In genomic region chr19:36139120-36139472, GRCh38 we compare ENCODE assay signal across 9 cellular contexts. TPM values are rescaled to one million over a fixed set of nuclear protein-coding genes. Genes with fewer than 3 reads are reported as not detected.
DNase-seq lines count a peak whose midpoint lies in the region; ATAC-seq, FAIRE-seq and TF ChIP-seq lines count a peak whose summit lies in the region.
"Had no signal": no experiment of that assay in that cellular context is flagged by ENCODE, and none has a peak within 500 bp of the region (broad histone marks: within the 10 kb centered on the region; RNA-seq: fewer than 3 reads in every experiment).

No MANE protein-coding gene starts in this region.

- H3K36me3 ChIP-seq in right atrium auricular region (peaks cover 19% of the 10 kb centered on the region), bronchial epithelial cell (ENCODE audit: control insufficient read depth, insufficient read depth, low read length) (peaks cover 16% of the 10 kb centered on the region), uterus (no peaks in the 10 kb centered on the region)

- no peak for TF ChIP-seq POLR2A in uterus (IDR thresholded peaks at IDR 0.05)

- TF ChIP-seq CTCF in right atrium auricular region (IDR thresholded peaks at IDR 0.05) (no peak), bronchial epithelial cell (IDR thresholded peaks at IDR 0.05; ENCODE audit: insufficient read depth, low read length, severe bottlenecking) (no peak), uterus (IDR thresholded peaks at IDR 0.05) (no peak)

- ATAC-seq in Right ventricle myocardium superior (ENCODE audit: poor library complexity) (no peak), HG03045 (IDR thresholded peaks at IDR 0.05; ENCODE audit: unreplicated experiment) (no peak)

- peak overlapping the region; percentile 80 to 99 for H3K4me3 ChIP-seq in right atrium auricular region
- H3K4me3 ChIP-seq in bronchial epithelial cell (ENCODE audit: low read depth, low read length): peak overlapping the region; percentile 98
- peak overlapping the region; percentile 96 for H3K4me3 ChIP-seq in mononuclear cell (ENCODE audit: low read length)
- peak overlapping the region; percentile 80 to 92 for H3K4me3 ChIP-seq in uterus

- intact Hi-C loops in Right ventricle myocardium superior (cut with DNase I): no loop called here
- intact Hi-C loops in uterus (cut with DNase I; ENCODE audit: low total_unique reads): no loop called here

- H3K4me1 ChIP-seq in right atrium auricular region (peaks cover 0 to 35% of the 10 kb centered on the region in 2 donors), mononuclear cell (ENCODE audit: insufficient read depth, low read length) (peaks cover 24% of the 10 kb centered on the region), uterus (peaks cover 0 to 10% of the 10 kb centered on the region in 2 donors)

- DNase-seq in right atrium auricular region (ENCODE audit: low spot score): no peak
- no peak for DNase-seq in Right ventricle myocardium superior
- DNase-seq in bronchial epithelial cell (ENCODE audit: low read depth): no peak
- DNase-seq in uterus: no peak
- DNase-seq in GDM1 (lab: John Stamatoyannopoulos, UW): no peak
- no peak for DNase-seq in NCI-H2029 treated with DMSO at 0.1 percent for 48 hours (lab: John Stamatoyannopoulos, UW)

- no peaks in the 10 kb centered on the region for H3K27me3 ChIP-seq in right atrium auricular region
- H3K27me3 ChIP-seq in bronchial epithelial cell (ENCODE audit: control insufficient read depth, insufficient read depth, low read length): no peaks in the 10 kb centered on the region
- H3K27me3 ChIP-seq in mononuclear cell (ENCODE audit: insufficient read depth, low read length): no peaks in the 10 kb centered on the region
- no peaks in the 10 kb centered on the region for H3K27me3 ChIP-seq in uterus

- no peak for FAIRE-seq in bronchial epithelial cell (lab: Jason Lieb, UNC)
- FAIRE-seq: colon had no signal

- H3K27ac ChIP-seq in right atrium auricular region (peak overlapping the region; percentile 97 to 100), uterus (peak overlapping the region; percentile 95 to 97)

- H3K9me3 ChIP-seq in right atrium auricular region: no peaks in the 10 kb centered on the region
- H3K9me3 ChIP-seq in mononuclear cell (ENCODE audit: low read depth, low read length): no peaks in the 10 kb centered on the region
- no peaks in the 10 kb centered on the region for H3K9me3 ChIP-seq in uterus

RNA-seq across cellular contexts. Expression of gene CAPNS1, which starts 0.8 kb away (rescaled TPM):
- 100 to 1,000 TPM; 222 to 238 TPM for total RNA-seq in right atrium auricular region
- total RNA-seq in Right ventricle myocardium superior: 781 TPM
- 240 and 418 TPM in 2 replicates for total RNA-seq in bronchial epithelial cell
- 227 TPM for total RNA-seq in mononuclear cell
- total RNA-seq in uterus: 100 to 1,000 TPM; 134 to 511 (median 179) TPM

RNA-seq across cellular contexts. Expression of gene COX7A1, which starts 13.2 kb away (rescaled TPM):
- 100 to 1,000 TPM; 136 to 347 TPM for total RNA-seq in right atrium auricular region
- total RNA-seq in Right ventricle myocardium superior: 3,311 TPM
- 0.64 and 1.6 TPM in 2 replicates for total RNA-seq in bronchial epithelial cell
- total RNA-seq in mononuclear cell: not detected
- 100 to 1,000 TPM in 2 of 4 donors, 10 to 100 TPM in 1, 1 to 10 TPM in 1; 4.7 to 235 (median 65.2) TPM for total RNA-seq in uterus

RNA-seq across cellular contexts. Expression of gene TBCB, which starts 23.8 kb away (rescaled TPM):
- total RNA-seq in right atrium auricular region: 100 to 1,000 TPM; 107 to 110 TPM
- 95.8 TPM for total RNA-seq in Right ventricle myocardium superior
- total RNA-seq in bronchial epithelial cell: 132 and 152 TPM in 2 replicates
- 54.4 TPM for total RNA-seq in mononuclear cell
- total RNA-seq in uterus: 100 to 1,000 TPM; 118 to 196 (median 154) TPM

RNA-seq across cellular contexts. Expression of gene POLR2I, which starts 24.4 kb away (rescaled TPM):
- total RNA-seq in right atrium auricular region (100 to 1,000 TPM in 1 of 2 donors, 10 to 100 TPM in 1; 76.9 to 121 TPM), Right ventricle myocardium superior (145 TPM), bronchial epithelial cell (68.2 and 107 TPM in 2 replicates), mononuclear cell (12.8 TPM), uterus (10 to 100 TPM in 3 of 4 donors, 1 to 10 TPM in 1; 8.2 to 69.8 (median 25.2) TPM)

RNA-seq across cellular contexts. Expression of gene OVOL3, which starts 28.2 kb away (rescaled TPM):
- total RNA-seq in right atrium auricular region (not detected), Right ventricle myocardium superior (not detected), bronchial epithelial cell (not detected in 2 replicates), mononuclear cell (not detected), uterus (not detected)
